8 cellular contexts compared by ENCODE assay signal in genomic region chr14:75310295-75311059, GRCh38. TPM values are rescaled to one million over a fixed set of nuclear protein-coding genes. Genes with fewer than 3 reads are reported as not detected.
DNase-seq lines count a peak whose midpoint lies in the region; ATAC-seq and TF ChIP-seq lines count a peak whose summit lies in the region.

No MANE protein-coding gene starts in this region.

- H3K27ac ChIP-seq in ectodermal cell (ENCODE audit: insufficient read depth, low read depth, low read length, poor library complexity, severe bottlenecking) (peak overlapping the region; percentile 93), thyroid gland (peak overlapping the region; percentile 56 to 77 (median 67))

- H3K4me3 ChIP-seq in ectodermal cell (ENCODE audit: insufficient read depth, low read depth, low read length) = no peak overlapping the region
- H3K4me3 ChIP-seq in thyroid gland (replicated peaks in 1 of 3) = no peak overlapping the region

- H3K4me3 Mint-ChIP-seq in CD14-positive monocyte = no peak overlapping the region
- no peak overlapping the region for H3K4me3 Mint-ChIP-seq in stimulated activated naive CD8-positive, alpha-beta T cell treated with anti-CD3 and anti-CD28 coated beads, Interleukin-15, amount 100 ng/mL, for 72 hours

- intact Hi-C loops in CD14-positive monocyte (cut with micrococcal nuclease) (loop anchor here in 1 of 2 donors (5.0 kb wide), 1 partner anchor 117 kb away; the partner anchor contains the start of gene JDP2), thyroid gland (cut with DNase I) (no loop called here)

- TF ChIP-seq POLR2A in thyroid gland (IDR thresholded peaks at IDR 0.05) = peak in 1 of 2 donors; percentile 34

- H3K9me3 ChIP-seq in ectodermal cell (ENCODE audit: control insufficient read depth, low read length) (no peaks in the 10 kb centered on the region), thyroid gland (no peaks in the 10 kb centered on the region)

- H3K4me1 Mint-ChIP-seq in CD14-positive monocyte = peaks cover 56% of the 10 kb centered on the region
- H3K4me1 Mint-ChIP-seq in stimulated activated naive CD8-positive, alpha-beta T cell treated with anti-CD3 and anti-CD28 coated beads, Interleukin-15, amount 100 ng/mL, for 72 hours = peaks cover 14% of the 10 kb centered on the region

- no peak for TF ChIP-seq CTCF in CD14-positive monocyte (IDR thresholded peaks at IDR 0.05)
- TF ChIP-seq CTCF in thyroid gland (IDR thresholded peaks at IDR 0.05) = no peak

- no peak for DNase-seq in CD14-positive monocyte (ENCODE audit: low spot score)
- peak; percentile 74 for DNase-seq in NCI-H2196 treated with DMSO at 0.1 percent for 48 hours (lab: John Stamatoyannopoulos, UW; ENCODE audit: unreplicated experiment)
- peak; percentile 92 to 94 for DNase-seq in lung microvascular endothelial cell (ENCODE audit: low read depth in 2 of 2)
- peak; percentile 87 to 89 for DNase-seq in thyroid gland
- no peak for DNase-seq in CD1c-positive myeloid dendritic cell (ENCODE audit: extremely low spot score)
- DNase-seq in HEK293T (ENCODE audit: extremely low spot score) = no peak
- no peak for DNase-seq in stimulated activated naive CD8-positive, alpha-beta T cell treated with anti-CD3 and anti-CD28 coated beads, Interleukin-15, amount 100 ng/mL, for 72 hours

- CTCF ChIA-PET in HEK293T (lab: Yijun Ruan, JAX) = interaction anchor here (0.7 to 5.9 kb wide), 3 partner anchors 12 to 345 kb away, joined by 4 to 48 read pairs (median 9); no protein-coding TSS in a partner anchor

- POLR2A ChIA-PET in HEK293T (lab: Yijun Ruan, JAX) = no interaction called here

- peaks cover 0 to 2% (median 0%) of the 10 kb centered on the region in 7 donors for H3K9me3 Mint-ChIP-seq in CD14-positive monocyte
- no peaks in the 10 kb centered on the region for H3K9me3 Mint-ChIP-seq in stimulated activated naive CD8-positive, alpha-beta T cell treated with anti-CD3 and anti-CD28 coated beads, Interleukin-15, amount 100 ng/mL, for 72 hours

- WGBS in ectodermal cell, 2 experiments = 29% methylated on average over 11 of the region's 11 CpGs
- 13% methylated on average over 9 to 11 of the region's 11 CpGs for WGBS in thyroid gland, 2 donors

- no peaks in the 10 kb centered on the region for H3K36me3 Mint-ChIP-seq in CD14-positive monocyte

- peak overlapping the region; percentile 33 to 95 (median 79) for H3K27ac Mint-ChIP-seq in CD14-positive monocyte
- H3K27ac Mint-ChIP-seq in stimulated activated naive CD8-positive, alpha-beta T cell treated with anti-CD3 and anti-CD28 coated beads, Interleukin-15, amount 100 ng/mL, for 72 hours = no peak overlapping the region

- H3K36me3 ChIP-seq in ectodermal cell (ENCODE audit: control insufficient read depth, insufficient read depth, low read length) (no peaks in the 10 kb centered on the region), thyroid gland (no peaks in the 10 kb centered on the region)

- no peaks in the 10 kb centered on the region for H3K27me3 ChIP-seq in ectodermal cell (ENCODE audit: control insufficient read depth, insufficient read depth, low read length, poor library complexity, severe bottlenecking)
- H3K27me3 ChIP-seq in thyroid gland = no peaks in the 10 kb centered on the region

- H3K4me1 ChIP-seq in ectodermal cell (ENCODE audit: control insufficient read depth, insufficient read depth, low read length) (peaks cover 13% of the 10 kb centered on the region), thyroid gland (peaks cover 16 to 17% of the 10 kb centered on the region in 2 donors)

- no peaks in the 10 kb centered on the region for H3K27me3 Mint-ChIP-seq in CD14-positive monocyte (ENCODE audit: low read depth in 3 of 3)
- peaks cover 12% of the 10 kb centered on the region for H3K27me3 Mint-ChIP-seq in stimulated activated naive CD8-positive, alpha-beta T cell treated with anti-CD3 and anti-CD28 coated beads, Interleukin-15, amount 100 ng/mL, for 72 hours

- no peak for ATAC-seq in stimulated activated naive CD8-positive, alpha-beta T cell treated with anti-CD3 and anti-CD28 coated beads, Interleukin-15, amount 100 ng/mL, for 72 hours

TF ChIP-seq in HEK293T, 16 proteins besides CTCF, POLR2A, EP300 and RAD21:
- no peak for TF ChIP-seq L3MBTL2 (conservative IDR thresholded peaks at IDR 0.05)
- TF ChIP-seq FOXK2 (IDR thresholded peaks at IDR 0.05) = no peak
- TF ChIP-seq ARNT (IDR thresholded peaks at IDR 0.05) = no peak
- TF ChIP-seq SUZ12 (IDR thresholded peaks at IDR 0.05) = no peak
- no peak for TF ChIP-seq HDGF (IDR thresholded peaks at IDR 0.05; ENCODE audit: borderline replicate concordance)
- TF ChIP-seq ELF4 (IDR thresholded peaks at IDR 0.05) = no peak
- no peak for TF ChIP-seq CTBP1 (IDR thresholded peaks at IDR 0.05; ENCODE audit: borderline replicate concordance)
- TF ChIP-seq FOXA1 (IDR thresholded peaks at IDR 0.05) = no peak
- no peak for TF ChIP-seq PKNOX1 (IDR thresholded peaks at IDR 0.05)
- no peak for TF ChIP-seq FOXM1 (IDR thresholded peaks at IDR 0.05; ENCODE audit: borderline replicate concordance)
- no peak for TF ChIP-seq NFRKB (IDR thresholded peaks at IDR 0.05)
- TF ChIP-seq SP1 (IDR thresholded peaks at IDR 0.05) = no peak
- TF ChIP-seq BHLHE40 (IDR thresholded peaks at IDR 0.05; ENCODE audit: borderline replicate concordance) = no peak
- TF ChIP-seq LEF1 (IDR thresholded peaks at IDR 0.05; ENCODE audit: borderline replicate concordance) = no peak
- no peak for TF ChIP-seq ZNF384 (IDR thresholded peaks at IDR 0.05)
TF ChIP-seq in HEK293T: peak in this region for 0.

RNA-seq across cellular contexts. Expression of gene FOS, which starts 31.8 kb away (rescaled TPM):
- 1,000 to 10,000 TPM; 4,403 to 4,841 TPM for polyA plus RNA-seq in CD14-positive monocyte
- polyA plus RNA-seq in ectodermal cell (2013, experiment 1 of 4) = 82.6 TPM
- 58.4 TPM for polyA plus RNA-seq in ectodermal cell (2013, experiment 2 of 4)
- 34.2 TPM for polyA plus RNA-seq in ectodermal cell (2013, experiment 3 of 4)
- polyA plus RNA-seq in ectodermal cell (2013, experiment 4 of 4) = 32.0 TPM
- total RNA-seq in lung microvascular endothelial cell = 7.8 and 278 TPM in 2 replicates
- 100 to 1,000 TPM in 2 of 4 donors, 10 to 100 TPM in 2; 32.1 to 239 (median 121) TPM for total RNA-seq in thyroid gland

Comparison
In these comparisons a context has a peak if more than half of its experiments do, and no peak if none do; other contexts are left out.
1. DNase-seq: peak in NCI-H2196 treated with DMSO at 0.1 percent for 48 hours (single experiment), lung microvascular endothelial cell (2 of 2) and thyroid gland (2 of 2); none in CD14-positive monocyte (single experiment), CD1c-positive myeloid dendritic cell (single experiment), HEK293T (single experiment) and stimulated activated naive CD8-positive, alpha-beta T cell treated with anti-CD3 and anti-CD28 coated beads, Interleukin-15, amount 100 ng/mL, for 72 hours (0 of 2).
2. H3K27ac Mint-ChIP-seq: peak in CD14-positive monocyte (7 of 7); none in stimulated activated naive CD8-positive, alpha-beta T cell treated with anti-CD3 and anti-CD28 coated beads, Interleukin-15, amount 100 ng/mL, for 72 hours (0 of 2).